Comparison of ENCODE assay signal across 38 cellular contexts in the genomic region with DNA sequence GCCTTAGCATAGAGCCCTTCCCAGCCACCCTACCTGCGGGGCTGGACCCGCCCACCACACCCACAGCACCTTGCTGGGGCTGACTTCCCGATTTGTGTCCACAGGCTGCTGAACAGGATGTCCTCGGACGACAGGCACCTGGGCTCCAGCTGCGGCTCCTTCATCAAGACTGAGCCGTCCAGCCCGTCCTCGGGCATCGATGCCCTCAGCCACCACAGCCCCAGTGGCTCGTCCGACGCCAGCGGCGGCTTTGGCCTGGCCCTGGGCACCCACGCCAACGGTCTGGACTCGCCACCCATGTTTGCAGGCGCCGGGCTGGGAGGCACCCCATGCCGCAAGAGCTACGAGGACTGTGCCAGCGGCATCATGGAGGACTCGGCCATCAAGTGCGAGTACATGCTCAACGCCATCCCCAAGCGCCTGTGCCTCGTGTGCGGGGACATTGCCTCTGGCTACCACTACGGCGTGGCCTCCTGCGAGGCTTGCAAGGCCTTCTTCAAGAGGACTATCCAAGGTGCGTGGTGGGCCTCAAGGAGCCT.
"Had no signal": no experiment of that assay in that cellular context is flagged by ENCODE, and none has a peak within 500 bp of the region (broad histone marks: within the 10 kb centered on the region; RNA-seq: fewer than 3 reads in every experiment).

No MANE protein-coding gene starts in this region.

- H3K9me3 Mint-ChIP-seq: activated CD4-positive, alpha-beta memory T cell treated with anti-CD3 and anti-CD28 coated beads, Interleukin-2, amount 10 ng/mL, durations not matched to agents 7 days and 5 days; activated CD4-positive, alpha-beta T cell treated with anti-CD3 and anti-CD28 coated beads, Interleukin-2, amount 10 ng/mL, durations not matched to agents 7 days and 5 days; activated naive CD4-positive, alpha-beta T cell treated with anti-CD3 and anti-CD28 coated beads, Interleukin-2, amount 10 ng/mL, durations not matched to agents 7 days and 5 days; activated naive CD4-positive, alpha-beta T cell treated with anti-CD3 and anti-CD28 coated beads, Interleukin-2, amount 50 U/mL, for 24 hours; activated naive CD8-positive, alpha-beta T cell treated with anti-CD3 and anti-CD28 coated beads, Interleukin-2, amount 10 ng/mL, durations not matched to agents 7 days and 5 days; activated naive CD8-positive, alpha-beta T cell treated with anti-CD3 and anti-CD28 coated beads, Interleukin-2, amount 50 U/mL, for 24 hours; activated T-cell treated with anti-CD3 and anti-CD28 coated beads, Interleukin-2, amount 50 U/mL, for 24 hours; activated T-helper 2 cell treated with anti-CD3 and anti-CD28 coated beads, Interferon-gamma antibody, Interleukin-2, Interleukin-4, amounts not matched to agents 10 μg/mL and 5 μg/mL and 100 μg/mL, durations not matched to agents 14 hours and 24 hours and 36 hours; T-helper 1 cell treated with Interleukin-12 subunit alpha and Interleukin-12 subunit beta and Interleukin-4 antibody, amounts not matched to agents 30 μg/mL and 1 μg/mL, for 36 hours; T-helper 2 cell treated with Interferon-gamma antibody and Interleukin-4, amounts not matched to agents 5 μg/mL and 100 μg/mL, for 36 hours; WTC11 had no signal

- H3K36me3 ChIP-seq: brain microvascular endothelial cell, breast epithelium, WERI-Rb-1 had no signal

- DNase-seq: activated CD4-positive, alpha-beta memory T cell treated with anti-CD3 and anti-CD28 coated beads, Interleukin-2, amount 10 ng/mL, durations not matched to agents 7 days and 5 days; activated CD4-positive, alpha-beta T cell treated with anti-CD3 and anti-CD28 coated beads for 1 hour; activated CD4-positive, alpha-beta T cell treated with anti-CD3 and anti-CD28 coated beads for 36 hours; activated CD4-positive, alpha-beta T cell treated with anti-CD3 and anti-CD28 coated beads for 48 hours; activated CD4-positive, alpha-beta T cell treated with anti-CD3 and anti-CD28 coated beads, Interleukin-2, amount 10 ng/mL, durations not matched to agents 7 days and 5 days; activated CD4-positive, alpha-beta T cell treated with anti-CD3 and anti-CD28 coated beads, Interleukin-2, amount 50 U/mL, for 48 hours; activated CD4-positive, CD25-positive, alpha-beta regulatory T cell; activated CD8-positive, alpha-beta memory T cell treated with anti-CD3 and anti-CD28 coated beads for 24 hours; activated CD8-positive, alpha-beta memory T cell treated with anti-CD3 and anti-CD28 coated beads, Interleukin-2, amount 10 ng/mL, durations not matched to agents 7 days and 5 days; activated CD8-positive, alpha-beta memory T cell treated with anti-CD3 and anti-CD28 coated beads, Interleukin-2, amount 50 U/mL, for 48 hours; activated CD8-positive, alpha-beta T cell treated with anti-CD3 and anti-CD28 coated beads, Interleukin-2, amount 10 ng/mL, durations not matched to agents 7 days and 5 days; activated effector memory CD4-positive, alpha-beta T cell treated with Interleukin-2 at 50 U/mL for 16 hours; activated gamma-delta T cell; activated naive CD4-positive, alpha-beta T cell treated with anti-CD3 and anti-CD28 coated beads, Interleukin-2, amount 10 ng/mL, durations not matched to agents 7 days and 5 days; activated naive CD4-positive, alpha-beta T cell treated with Interleukin-2 at 50 U/mL for 16 hours; activated naive CD8-positive, alpha-beta T cell treated with anti-CD3 and anti-CD28 coated beads, Interleukin-2, amount 10 ng/mL, durations not matched to agents 7 days and 5 days; activated naive CD8-positive, alpha-beta T cell treated with anti-CD3 and anti-CD28 coated beads, Interleukin-2, amount 50 U/mL, for 24 hours; activated T-cell treated with anti-CD3 and anti-CD28 coated beads, Interleukin-2, amount 50 U/mL, for 24 hours; activated T-cell treated with anti-CD3 and anti-CD28 coated beads, Interleukin-2, amount 50 U/mL, for 48 hours; amygdala; anterior cingulate cortex; body of pancreas; brain microvascular endothelial cell; central memory CD4-positive, alpha-beta T cell; T-helper 1 cell; T-helper 2 cell; T-helper 9 cell; WERI-Rb-1 had no signal

- H3K27me3 ChIP-seq: body of pancreas, brain microvascular endothelial cell, breast epithelium had no signal

- H3K27ac ChIP-seq: body of pancreas, brain microvascular endothelial cell, breast epithelium, WERI-Rb-1 had no signal

- H3K4me1 Mint-ChIP-seq: activated CD4-positive, alpha-beta memory T cell treated with anti-CD3 and anti-CD28 coated beads, Interleukin-2, amount 10 ng/mL, durations not matched to agents 7 days and 5 days; activated CD4-positive, alpha-beta T cell treated with anti-CD3 and anti-CD28 coated beads for 36 hours; activated CD4-positive, alpha-beta T cell treated with anti-CD3 and anti-CD28 coated beads, Interleukin-2, amount 10 ng/mL, durations not matched to agents 7 days and 5 days; activated CD8-positive, alpha-beta memory T cell treated with anti-CD3 and anti-CD28 coated beads, Interleukin-2, amount 10 ng/mL, durations not matched to agents 7 days and 5 days; activated naive CD4-positive, alpha-beta T cell treated with anti-CD3 and anti-CD28 coated beads, Interleukin-2, amount 10 ng/mL, durations not matched to agents 7 days and 5 days; activated naive CD4-positive, alpha-beta T cell treated with anti-CD3 and anti-CD28 coated beads, Interleukin-2, amount 50 U/mL, for 24 hours; activated naive CD8-positive, alpha-beta T cell treated with anti-CD3 and anti-CD28 coated beads, Interleukin-2, amount 10 ng/mL, durations not matched to agents 7 days and 5 days; activated naive CD8-positive, alpha-beta T cell treated with anti-CD3 and anti-CD28 coated beads, Interleukin-2, amount 50 U/mL, for 24 hours; WTC11 had no signal

- H3K27me3 Mint-ChIP-seq: activated CD4-positive, alpha-beta T cell treated with anti-CD3 and anti-CD28 coated beads, Interleukin-2, amount 10 ng/mL, durations not matched to agents 7 days and 5 days; activated naive CD4-positive, alpha-beta T cell treated with anti-CD3 and anti-CD28 coated beads, Interleukin-2, amount 50 U/mL, for 24 hours; activated naive CD8-positive, alpha-beta T cell treated with anti-CD3 and anti-CD28 coated beads, Interleukin-2, amount 10 ng/mL, durations not matched to agents 7 days and 5 days; activated naive CD8-positive, alpha-beta T cell treated with anti-CD3 and anti-CD28 coated beads, Interleukin-2, amount 50 U/mL, for 24 hours had no signal

- H3K36me3 Mint-ChIP-seq: activated CD8-positive, alpha-beta memory T cell treated with anti-CD3 and anti-CD28 coated beads, Interleukin-2, amount 10 ng/mL, durations not matched to agents 7 days and 5 days; activated naive CD4-positive, alpha-beta T cell treated with anti-CD3 and anti-CD28 coated beads, Interleukin-2, amount 10 ng/mL, durations not matched to agents 7 days and 5 days; activated naive CD4-positive, alpha-beta T cell treated with anti-CD3 and anti-CD28 coated beads, Interleukin-2, amount 50 U/mL, for 24 hours; activated naive CD8-positive, alpha-beta T cell; activated naive CD8-positive, alpha-beta T cell treated with anti-CD3 and anti-CD28 coated beads, Interleukin-2, amount 10 ng/mL, durations not matched to agents 7 days and 5 days; WTC11 had no signal

- FAIRE-seq: astrocyte, TTC549 had no signal

- ATAC-seq: activated CD4-positive, alpha-beta T cell treated with anti-CD3 and anti-CD28 coated beads for 36 hours; activated CD4-positive, CD25-positive, alpha-beta regulatory T cell treated with anti-CD3 and anti-CD28 coated beads, Interleukin-2, amount 50 U/mL, for 24 hours; activated CD8-positive, alpha-beta memory T cell treated with anti-CD3 and anti-CD28 coated beads, Interleukin-2, amount 10 ng/mL, durations not matched to agents 7 days and 5 days; activated CD8-positive, alpha-beta T cell treated with anti-CD3 and anti-CD28 coated beads, Interleukin-2, amount 10 ng/mL, durations not matched to agents 7 days and 5 days; activated naive CD8-positive, alpha-beta T cell treated with anti-CD3 and anti-CD28 coated beads, Interleukin-2, amount 50 U/mL, for 24 hours; body of pancreas; WTC11 had no signal

- H3K27ac Mint-ChIP-seq: activated CD4-positive, alpha-beta memory T cell treated with anti-CD3 and anti-CD28 coated beads, Interleukin-2, amount 10 ng/mL, durations not matched to agents 7 days and 5 days; activated CD4-positive, alpha-beta T cell treated with anti-CD3 and anti-CD28 coated beads for 36 hours; activated CD4-positive, alpha-beta T cell treated with anti-CD3 and anti-CD28 coated beads, Interleukin-2, amount 10 ng/mL, durations not matched to agents 7 days and 5 days; activated CD8-positive, alpha-beta memory T cell treated with anti-CD3 and anti-CD28 coated beads, Interleukin-2, amount 10 ng/mL, durations not matched to agents 7 days and 5 days; activated CD8-positive, alpha-beta T cell treated with anti-CD3 and anti-CD28 coated beads, Interleukin-2, amount 10 ng/mL, durations not matched to agents 7 days and 5 days; activated naive CD4-positive, alpha-beta T cell treated with anti-CD3 and anti-CD28 coated beads, Interleukin-2, amount 10 ng/mL, durations not matched to agents 7 days and 5 days; activated naive CD4-positive, alpha-beta T cell treated with anti-CD3 and anti-CD28 coated beads, Interleukin-2, amount 50 U/mL, for 24 hours; activated naive CD8-positive, alpha-beta T cell; activated naive CD8-positive, alpha-beta T cell treated with anti-CD3 and anti-CD28 coated beads, Interleukin-2, amount 10 ng/mL, durations not matched to agents 7 days and 5 days; activated naive CD8-positive, alpha-beta T cell treated with anti-CD3 and anti-CD28 coated beads, Interleukin-2, amount 50 U/mL, for 24 hours; activated T-cell treated with anti-CD3 and anti-CD28 coated beads, Interleukin-2, amount 50 U/mL, for 24 hours; activated T-helper 2 cell treated with anti-CD3 and anti-CD28 coated beads, Interferon-gamma antibody, Interleukin-2, Interleukin-4, amounts not matched to agents 10 μg/mL and 5 μg/mL and 100 μg/mL, durations not matched to agents 14 hours and 24 hours and 36 hours; T-helper 1 cell treated with Interleukin-12 subunit alpha and Interleukin-12 subunit beta and Interleukin-4 antibody, amounts not matched to agents 30 μg/mL and 1 μg/mL, for 36 hours; T-helper 2 cell treated with Interferon-gamma antibody and Interleukin-4, amounts not matched to agents 5 μg/mL and 100 μg/mL, for 36 hours; WTC11 had no signal

- H3K4me3 ChIP-seq: body of pancreas, breast epithelium had no signal

- H3K4me3 Mint-ChIP-seq: activated CD4-positive, alpha-beta memory T cell treated with anti-CD3 and anti-CD28 coated beads, Interleukin-2, amount 10 ng/mL, durations not matched to agents 7 days and 5 days; activated CD4-positive, alpha-beta T cell treated with anti-CD3 and anti-CD28 coated beads for 36 hours; activated CD4-positive, alpha-beta T cell treated with anti-CD3 and anti-CD28 coated beads, Interleukin-2, amount 10 ng/mL, durations not matched to agents 7 days and 5 days; activated CD8-positive, alpha-beta memory T cell treated with anti-CD3 and anti-CD28 coated beads, Interleukin-2, amount 10 ng/mL, durations not matched to agents 7 days and 5 days; activated CD8-positive, alpha-beta T cell treated with anti-CD3 and anti-CD28 coated beads, Interleukin-2, amount 10 ng/mL, durations not matched to agents 7 days and 5 days; activated naive CD4-positive, alpha-beta T cell treated with anti-CD3 and anti-CD28 coated beads, Interleukin-2, amount 10 ng/mL, durations not matched to agents 7 days and 5 days; activated naive CD4-positive, alpha-beta T cell treated with anti-CD3 and anti-CD28 coated beads, Interleukin-2, amount 50 U/mL, for 24 hours; activated naive CD8-positive, alpha-beta T cell; activated naive CD8-positive, alpha-beta T cell treated with anti-CD3 and anti-CD28 coated beads, Interleukin-2, amount 10 ng/mL, durations not matched to agents 7 days and 5 days; activated naive CD8-positive, alpha-beta T cell treated with anti-CD3 and anti-CD28 coated beads, Interleukin-2, amount 50 U/mL, for 24 hours; activated T-cell treated with anti-CD3 and anti-CD28 coated beads, Interleukin-2, amount 50 U/mL, for 24 hours; T-helper 1 cell treated with Interleukin-12 subunit alpha and Interleukin-12 subunit beta and Interleukin-4 antibody, amounts not matched to agents 30 μg/mL and 1 μg/mL, for 36 hours; T-helper 2 cell treated with Interferon-gamma antibody and Interleukin-4, amounts not matched to agents 5 μg/mL and 100 μg/mL, for 36 hours; WTC11 had no signal

- H3K9me3 ChIP-seq: body of pancreas, breast epithelium had no signal

- H3K4me1 ChIP-seq: body of pancreas, breast epithelium had no signal
